Comparison of ENCODE assay signal across 10 cellular contexts in the genomic region with DNA sequence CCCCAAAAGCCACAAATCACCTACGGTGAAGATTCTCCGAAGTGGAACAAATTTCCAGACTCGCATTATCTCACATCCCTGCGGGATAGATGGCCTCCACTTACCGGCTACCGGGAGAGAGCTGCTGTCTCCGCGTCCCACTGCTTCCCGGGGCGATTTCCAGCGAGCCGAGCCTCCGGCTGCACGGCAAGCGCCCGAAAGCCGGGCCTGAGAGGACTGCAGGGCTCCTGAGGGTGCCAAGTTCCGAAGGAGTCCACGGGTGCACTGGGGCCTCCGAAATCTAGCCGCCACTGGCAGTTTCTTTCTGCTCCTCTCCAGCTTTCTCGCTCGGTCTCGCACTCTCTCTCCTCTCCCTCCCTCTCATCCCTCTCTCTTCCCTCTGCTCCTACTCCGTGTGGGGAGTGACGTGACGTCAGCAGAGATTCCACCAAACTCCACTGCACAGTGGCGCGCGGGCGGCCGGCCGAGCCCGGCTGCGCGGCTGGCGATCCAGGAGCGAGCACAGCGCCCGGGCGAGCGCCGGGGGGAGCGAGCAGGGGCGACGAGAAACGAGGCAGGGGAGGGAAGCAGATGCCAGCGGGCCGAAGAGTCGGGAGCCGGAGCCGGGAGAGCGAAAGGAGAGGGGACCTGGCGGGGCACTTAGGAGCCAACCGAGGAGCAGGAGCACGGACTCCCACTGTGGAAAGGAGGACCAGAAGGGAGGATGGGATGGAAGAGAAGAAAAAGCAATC. TPM values are rescaled to one million over a fixed set of nuclear protein-coding genes. Genes with fewer than 3 reads are reported as not detected.
DNase-seq lines count a peak whose midpoint lies in the region; ATAC-seq and TF ChIP-seq lines count a peak whose summit lies in the region.
"Had no signal": no experiment of that assay in that cellular context is flagged by ENCODE, and none has a peak within 500 bp of the region (broad histone marks: within the 10 kb centered on the region; RNA-seq: fewer than 3 reads in every experiment).

No MANE protein-coding gene starts in this region.

- peaks cover 3% of the 10 kb centered on the region for H3K9me3 Mint-ChIP-seq in activated CD8-positive, alpha-beta memory T cell treated with anti-CD3 and anti-CD28 coated beads, Interleukin-2, amount 10 ng/mL, durations not matched to agents 7 days and 5 days (ENCODE audit: low read depth)

- H3K36me3 Mint-ChIP-seq in activated CD8-positive, alpha-beta memory T cell treated with anti-CD3 and anti-CD28 coated beads, Interleukin-2, amount 10 ng/mL, durations not matched to agents 7 days and 5 days: peaks cover 13% of the 10 kb centered on the region

- H3K36me3 ChIP-seq in mesodermal cell (ENCODE audit: control insufficient read depth, insufficient read depth, low read length): no peaks in the 10 kb centered on the region

- H3K27me3 Mint-ChIP-seq in activated CD8-positive, alpha-beta memory T cell treated with anti-CD3 and anti-CD28 coated beads, Interleukin-2, amount 10 ng/mL, durations not matched to agents 7 days and 5 days: peaks cover 91% of the 10 kb centered on the region

- no peak overlapping the region for H3K27ac Mint-ChIP-seq in activated CD8-positive, alpha-beta memory T cell treated with anti-CD3 and anti-CD28 coated beads, Interleukin-2, amount 10 ng/mL, durations not matched to agents 7 days and 5 days

- no peak overlapping the region for H3K4me3 Mint-ChIP-seq in activated CD8-positive, alpha-beta memory T cell treated with anti-CD3 and anti-CD28 coated beads, Interleukin-2, amount 10 ng/mL, durations not matched to agents 7 days and 5 days

- no peak for ATAC-seq in activated CD8-positive, alpha-beta memory T cell treated with anti-CD3 and anti-CD28 coated beads, Interleukin-2, amount 10 ng/mL, durations not matched to agents 7 days and 5 days
- ATAC-seq in GM18502 (IDR thresholded peaks at IDR 0.05; ENCODE audit: poor library complexity, unreplicated experiment): no peak

- H3K4me3 ChIP-seq in dorsolateral prefrontal cortex (peak overlapping the region in 31 of 59 donors; percentile 3 to 55 (median 31)), mesodermal cell (ENCODE audit: extremely low read depth, insufficient read depth, low read length, poor library complexity, severe bottlenecking) (peak overlapping the region; percentile 51)

- DNase-seq in A172 (ENCODE audit: low spot score) (peak; percentile 77), HK-2 (ENCODE audit: unreplicated experiment) (peak; percentile 78), dorsolateral prefrontal cortex (no peak), NCI-H2171 (lab: John Stamatoyannopoulos, UW) (no peak), NCI-H524 treated with DMSO at 0.1 percent for 48 hours (lab: John Stamatoyannopoulos, UW) (no peak)
- DNase-seq in activated CD8-positive, alpha-beta memory T cell treated with anti-CD3 and anti-CD28 coated beads, Interleukin-2, amount 10 ng/mL, durations not matched to agents 7 days and 5 days: no peak

- H3K27me3 ChIP-seq in dorsolateral prefrontal cortex: peaks cover 48 to 100% (median 100%) of the 10 kb centered on the region in 45 donors

- 0 to 1% methylated on average over 29 to 46 of the region's 56 CpGs for WGBS in mesodermal cell (ENCODE audit: insufficient coverage in 2 of 2), 2 experiments

- intact Hi-C loops in dorsolateral prefrontal cortex (cut with DNase I): loop anchor here in 1 of 2 donors (5.0 to 10.0 kb wide), 2 partner anchors 645 to 1218 kb away; no protein-coding TSS in a partner anchor

- peaks cover 4% of the 10 kb centered on the region for H3K4me1 Mint-ChIP-seq in activated CD8-positive, alpha-beta memory T cell treated with anti-CD3 and anti-CD28 coated beads, Interleukin-2, amount 10 ng/mL, durations not matched to agents 7 days and 5 days

- CTCF ChIA-PET in activated CD8-positive, alpha-beta memory T cell treated with anti-CD3 and anti-CD28 coated beads, Interleukin-2, amount 10 ng/mL, durations not matched to agents 7 days and 5 days (lab: Charles Lee): no interaction called here

- H3K9me3 ChIP-seq in mesodermal cell (ENCODE audit: control insufficient read depth, low read length): no peaks in the 10 kb centered on the region

- H3K27ac ChIP-seq in dorsolateral prefrontal cortex (no peak overlapping the region), mesodermal cell (ENCODE audit: low read depth, low read length, severe bottlenecking) (peak overlapping the region; percentile 57)

- peaks cover 26% of the 10 kb centered on the region for H3K4me1 ChIP-seq in mesodermal cell (ENCODE audit: control insufficient read depth, insufficient read depth, low read length, poor library complexity, severe bottlenecking)

- TF ChIP-seq CTCF in dorsolateral prefrontal cortex (IDR thresholded peaks at IDR 0.05 in 54 of 56, conservative IDR thresholded peaks at IDR 0.05 in 2 of 56; ENCODE audit: low read depth in 1 of 56, partially characterized antibody in 56 of 56): no peak

RNA-seq across cellular contexts. Expression of a gene that starts 14.0 kb away (rescaled TPM):
- 13.5 and 18.3 TPM in 2 replicates for total RNA-seq in A172 (2014; rRNA removed; shearing (Covaris generic))
- total RNA-seq in dorsolateral prefrontal cortex: not detected
- 64.5 TPM for polyA plus RNA-seq in mesodermal cell (2013, experiment 1 of 2)
- polyA plus RNA-seq in mesodermal cell (2013, experiment 2 of 2): 81.4 TPM
- total RNA-seq in activated CD8-positive, alpha-beta memory T cell treated with anti-CD3 and anti-CD28 coated beads, Interleukin-2, amount 10 ng/mL, durations not matched to agents 7 days and 5 days: not detected
- total RNA-seq: activated CD8-positive, alpha-beta memory T cell treated with anti-CD3 and anti-CD28 coated beads for 36 hours; mesenteric fat pad had no signal

Comparison
In these comparisons a context has a peak if more than half of its experiments do, and no peak if none do; other contexts are left out.
1. DNase-seq: peak in A172 (single experiment) and HK-2 (single experiment); none in dorsolateral prefrontal cortex (0 of 10), activated CD8-positive, alpha-beta memory T cell treated with anti-CD3 and anti-CD28 coated beads, Interleukin-2, amount 10 ng/mL, durations not matched to agents 7 days and 5 days (single experiment), NCI-H2171 (single experiment) and NCI-H524 treated with DMSO at 0.1 percent for 48 hours (single experiment).